ENCODE assay signal across 8 cellular contexts in genomic region chr16:89721644-89722391, GRCh38. TPM values are rescaled to one million over a fixed set of nuclear protein-coding genes. Genes with fewer than 3 reads are reported as not detected.
DNase-seq lines count a peak whose midpoint lies in the region; ATAC-seq and TF ChIP-seq lines count a peak whose summit lies in the region.

No MANE protein-coding gene starts in this region.

- peak overlapping the region; percentile 94 for H3K27ac Mint-ChIP-seq in activated T-cell treated with anti-CD3 and anti-CD28 coated beads, Interleukin-2, amount 50 U/mL, for 24 hours
- no peak overlapping the region for H3K27ac Mint-ChIP-seq in nephron progenitor cell

- no peak overlapping the region for H2AFZ ChIP-seq in OCI-LY1 (ENCODE audit: low read length)

- peaks cover 55% of the 10 kb centered on the region for H3K4me1 Mint-ChIP-seq in activated T-cell treated with anti-CD3 and anti-CD28 coated beads, Interleukin-2, amount 50 U/mL, for 24 hours (ENCODE audit: low read depth)
- H3K4me1 Mint-ChIP-seq in nephron progenitor cell, result peaks cover 45% of the 10 kb centered on the region

- H3K79me2 ChIP-seq in OCI-LY1 (ENCODE audit: insufficient read depth, low read length), result no peaks in the 10 kb centered on the region

- TF ChIP-seq CTCF in OCI-LY1 (IDR thresholded peaks at IDR 0.05; ENCODE audit: low read length) (no peak), nephron progenitor cell (IDR thresholded peaks at IDR 0.05) (no peak), testis (IDR thresholded peaks at IDR 0.05) (no peak)

- H3K36me3 Mint-ChIP-seq in activated T-cell treated with anti-CD3 and anti-CD28 coated beads, Interleukin-2, amount 50 U/mL, for 24 hours (ENCODE audit: low read depth), result peaks cover 50% of the 10 kb centered on the region
- H3K36me3 Mint-ChIP-seq in nephron progenitor cell (ENCODE audit: low read depth), result peaks cover 28% of the 10 kb centered on the region

- intact Hi-C loops in testis (cut with DNase I; ENCODE audit: low total_unique reads), result no loop called here

- H3K9ac ChIP-seq in OCI-LY1 (ENCODE audit: low read length), result peak overlapping the region; percentile 85

- H3K9me3 ChIP-seq in OCI-LY1 (ENCODE audit: low read length), result no peaks in the 10 kb centered on the region
- H3K9me3 ChIP-seq in testis, result no peaks in the 10 kb centered on the region

- H3K9me3 Mint-ChIP-seq in activated T-cell treated with anti-CD3 and anti-CD28 coated beads, Interleukin-2, amount 50 U/mL, for 24 hours, result no peaks in the 10 kb centered on the region
- no peaks in the 10 kb centered on the region for H3K9me3 Mint-ChIP-seq in nephron progenitor cell

- H3K4me2 ChIP-seq in OCI-LY1 (ENCODE audit: low read length), result peak overlapping the region; percentile 66

- H3F3A ChIP-seq in OCI-LY1 (ENCODE audit: insufficient read depth, low read length), result 0 out of 2 replicates have a peak, but pooled peaks cover 2% of the 10 kb centered on the region

- WGBS in testis, 2 donors, result 1% methylated on average over 62 of the region's 99 CpGs; no CpG with 5 or more reads in 1 of the 2 donors

- peak overlapping the region; percentile 85 for H3K4me3 ChIP-seq in OCI-LY1 (ENCODE audit: low read depth, low read length, poor library complexity, severe bottlenecking)
- peak overlapping the region; percentile 90 to 93 for H3K4me3 ChIP-seq in testis

- no peaks in the 10 kb centered on the region for H4K20me1 ChIP-seq in OCI-LY1 (ENCODE audit: insufficient read depth, low read length)

- H3K9me2 ChIP-seq in OCI-LY1 (ENCODE audit: low read depth, low read length), result no peaks in the 10 kb centered on the region

- H3K27me3 Mint-ChIP-seq in activated T-cell treated with anti-CD3 and anti-CD28 coated beads, Interleukin-2, amount 50 U/mL, for 24 hours, result no peaks in the 10 kb centered on the region
- H3K27me3 Mint-ChIP-seq in nephron progenitor cell (ENCODE audit: low read depth, poor library complexity), result peaks cover 13% of the 10 kb centered on the region

- DNase-seq in DMS153 treated with DMSO at 0.1 percent for 48 hours (lab: John Stamatoyannopoulos, UW; ENCODE audit: unreplicated experiment) (peak; percentile 36), DMS153 (lab: John Stamatoyannopoulos, UW) (no peak), fibroblast of gingiva (ENCODE audit: low read depth) (peak; percentile 49), nephron progenitor cell (peak; percentile 63), testis (peak; percentile 50)
- DNase-seq in activated T-cell treated with anti-CD3 and anti-CD28 coated beads, Interleukin-2, amount 50 U/mL, for 24 hours, result peak; percentile 86

- H3K27me3 ChIP-seq in OCI-LY1 (ENCODE audit: insufficient read depth, low read length) (no peaks in the 10 kb centered on the region), testis (no peaks in the 10 kb centered on the region)

- H3K4me1 ChIP-seq in OCI-LY1 (ENCODE audit: insufficient read depth, low read length, severe bottlenecking) (peaks cover 17% of the 10 kb centered on the region), testis (peaks cover 25% of the 10 kb centered on the region)

- ATAC-seq in HG02763 (IDR thresholded peaks at IDR 0.05; ENCODE audit: unreplicated experiment), result peak; percentile 32

- no peak for TF ChIP-seq POLR2A in testis (IDR thresholded peaks at IDR 0.05)

- H3K4me3 Mint-ChIP-seq in activated T-cell treated with anti-CD3 and anti-CD28 coated beads, Interleukin-2, amount 50 U/mL, for 24 hours, result peak overlapping the region; percentile 89
- peak overlapping the region; percentile 75 for H3K4me3 Mint-ChIP-seq in nephron progenitor cell

- H3K36me3 ChIP-seq in OCI-LY1 (ENCODE audit: insufficient read depth, low read length) (peaks cover 34% of the 10 kb centered on the region), testis (ENCODE audit: low read depth, missing control alignments) (no peaks in the 10 kb centered on the region)

- H3K27ac ChIP-seq in OCI-LY1 (ENCODE audit: low read depth, low read length, poor library complexity, severe bottlenecking) (no peak overlapping the region), testis (peak overlapping the region; percentile 95 to 97)

RNA-seq across cellular contexts. Expression of gene ZNF276, which starts 0.5 kb away (rescaled TPM):
- total RNA-seq in testis, result 10 to 100 TPM; 37.8 to 48.4 TPM
- 31.0 TPM for polyA plus RNA-seq in testis (ENCODE audit: insufficient read depth, low read depth, low replicate concordance)

RNA-seq across cellular contexts. Expression of gene VPS9D1, which starts 1.1 kb away (rescaled TPM):
- 10 to 100 TPM; 22.4 to 25.0 TPM for total RNA-seq in testis
- 26.9 TPM for polyA plus RNA-seq in testis (ENCODE audit: insufficient read depth, low read depth, low replicate concordance)

RNA-seq across cellular contexts. Expression of gene SPATA2L, which starts 20.3 kb away (rescaled TPM):
- total RNA-seq in testis, result 10 to 100 TPM; 13.9 to 14.4 TPM
- 4.9 TPM for polyA plus RNA-seq in testis (ENCODE audit: insufficient read depth, low read depth, low replicate concordance)

RNA-seq across cellular contexts. Expression of gene CDK10, which starts 35.3 kb away (rescaled TPM):
- 10 to 100 TPM; 77.1 to 88.3 TPM for total RNA-seq in testis
- polyA plus RNA-seq in testis (ENCODE audit: insufficient read depth, low read depth, low replicate concordance), result 68.0 TPM
